In the genomic region with DNA sequence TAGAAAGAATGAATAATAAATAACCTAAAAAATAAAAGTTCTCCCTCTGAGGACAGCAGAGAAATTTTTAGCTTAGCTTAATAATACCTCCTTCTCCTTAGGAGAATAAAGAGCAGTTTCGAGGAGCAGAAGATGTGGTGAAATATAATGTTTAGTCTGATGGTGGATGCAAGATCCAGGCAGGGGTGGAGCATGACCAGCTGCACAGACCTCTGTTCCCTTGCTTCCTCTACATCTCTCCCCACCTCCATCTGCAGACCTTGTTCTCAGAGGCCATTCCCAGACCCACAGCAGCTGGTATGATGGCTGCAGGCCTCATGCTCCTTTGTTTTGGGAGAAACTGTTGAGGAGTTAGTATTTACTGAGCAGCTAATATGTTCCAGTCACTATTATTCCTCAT, we compare ENCODE assay signal across 2 cellular contexts.
TF ChIP-seq lines count a peak whose summit lies in the region.

No MANE protein-coding gene starts in this region.

TF ChIP-seq in SK-N-SH, 30 proteins besides CTCF, POLR2A, EP300 and RAD21 (continued from another document):
- TF ChIP-seq, protein P1, sequence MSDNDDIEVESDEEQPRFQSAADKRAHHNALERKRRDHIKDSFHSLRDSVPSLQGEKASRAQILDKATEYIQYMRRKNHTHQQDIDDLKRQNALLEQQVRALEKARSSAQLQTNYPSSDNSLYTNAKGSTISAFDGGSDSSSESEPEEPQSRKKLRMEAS (IDR thresholded peaks at IDR 0.05; ENCODE audit: low read depth) = no peak
- TF ChIP-seq FOXM1 (IDR thresholded peaks at IDR 0.05; ENCODE audit: low read depth) (no peak), FOSL2 (IDR thresholded peaks at IDR 0.05; ENCODE audit: borderline replicate concordance, low read depth) (no peak), FOXJ3 (CRISPR knock-in tag; IDR thresholded peaks at IDR 0.05) (no peak), TEAD4 (IDR thresholded peaks at IDR 0.05; ENCODE audit: borderline replicate concordance, insufficient read depth) (no peak), SIN3A (IDR thresholded peaks at IDR 0.05; ENCODE audit: borderline replicate concordance, low read depth, low read length) (no peak), GATA2 (CRISPR knock-in tag; IDR thresholded peaks at IDR 0.05) (no peak), SMC3 (IDR thresholded peaks at IDR 0.05; ENCODE audit: low read depth, low read length) (no peak), NFIC (IDR thresholded peaks at IDR 0.05; ENCODE audit: borderline replicate concordance) (no peak), NRF1 (IDR thresholded peaks at IDR 0.05; ENCODE audit: low read depth, low read length) (no peak), TAF1 (IDR thresholded peaks at IDR 0.05; ENCODE audit: borderline replicate concordance, low read depth, low read length) (no peak)
- TF ChIP-seq, protein P2, sequence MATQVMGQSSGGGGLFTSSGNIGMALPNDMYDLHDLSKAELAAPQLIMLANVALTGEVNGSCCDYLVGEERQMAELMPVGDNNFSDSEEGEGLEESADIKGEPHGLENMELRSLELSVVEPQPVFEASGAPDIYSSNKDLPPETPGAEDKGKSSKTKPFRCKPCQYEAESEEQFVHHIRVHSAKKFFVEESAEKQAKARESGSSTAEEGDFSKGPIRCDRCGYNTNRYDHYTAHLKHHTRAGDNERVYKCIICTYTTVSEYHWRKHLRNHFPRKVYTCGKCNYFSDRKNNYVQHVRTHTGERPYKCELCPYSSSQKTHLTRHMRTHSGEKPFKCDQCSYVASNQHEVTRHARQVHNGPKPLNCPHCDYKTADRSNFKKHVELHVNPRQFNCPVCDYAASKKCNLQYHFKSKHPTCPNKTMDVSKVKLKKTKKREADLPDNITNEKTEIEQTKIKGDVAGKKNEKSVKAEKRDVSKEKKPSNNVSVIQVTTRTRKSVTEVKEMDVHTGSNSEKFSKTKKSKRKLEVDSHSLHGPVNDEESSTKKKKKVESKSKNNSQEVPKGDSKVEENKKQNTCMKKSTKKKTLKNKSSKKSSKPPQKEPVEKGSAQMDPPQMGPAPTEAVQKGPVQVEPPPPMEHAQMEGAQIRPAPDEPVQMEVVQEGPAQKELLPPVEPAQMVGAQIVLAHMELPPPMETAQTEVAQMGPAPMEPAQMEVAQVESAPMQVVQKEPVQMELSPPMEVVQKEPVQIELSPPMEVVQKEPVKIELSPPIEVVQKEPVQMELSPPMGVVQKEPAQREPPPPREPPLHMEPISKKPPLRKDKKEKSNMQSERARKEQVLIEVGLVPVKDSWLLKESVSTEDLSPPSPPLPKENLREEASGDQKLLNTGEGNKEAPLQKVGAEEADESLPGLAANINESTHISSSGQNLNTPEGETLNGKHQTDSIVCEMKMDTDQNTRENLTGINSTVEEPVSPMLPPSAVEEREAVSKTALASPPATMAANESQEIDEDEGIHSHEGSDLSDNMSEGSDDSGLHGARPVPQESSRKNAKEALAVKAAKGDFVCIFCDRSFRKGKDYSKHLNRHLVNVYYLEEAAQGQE (IDR thresholded peaks at IDR 0.05; ENCODE audit: low read depth, low read length) = no peak
- TF ChIP-seq, protein P3, sequence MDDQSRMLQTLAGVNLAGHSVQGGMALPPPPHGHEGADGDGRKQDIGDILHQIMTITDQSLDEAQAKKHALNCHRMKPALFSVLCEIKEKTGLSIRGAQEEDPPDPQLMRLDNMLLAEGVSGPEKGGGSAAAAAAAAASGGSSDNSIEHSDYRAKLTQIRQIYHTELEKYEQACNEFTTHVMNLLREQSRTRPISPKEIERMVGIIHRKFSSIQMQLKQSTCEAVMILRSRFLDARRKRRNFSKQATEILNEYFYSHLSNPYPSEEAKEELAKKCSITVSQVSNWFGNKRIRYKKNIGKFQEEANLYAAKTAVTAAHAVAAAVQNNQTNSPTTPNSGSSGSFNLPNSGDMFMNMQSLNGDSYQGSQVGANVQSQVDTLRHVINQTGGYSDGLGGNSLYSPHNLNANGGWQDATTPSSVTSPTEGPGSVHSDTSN (IDR thresholded peaks at IDR 0.05) = no peak
- TF ChIP-seq, protein P4, sequence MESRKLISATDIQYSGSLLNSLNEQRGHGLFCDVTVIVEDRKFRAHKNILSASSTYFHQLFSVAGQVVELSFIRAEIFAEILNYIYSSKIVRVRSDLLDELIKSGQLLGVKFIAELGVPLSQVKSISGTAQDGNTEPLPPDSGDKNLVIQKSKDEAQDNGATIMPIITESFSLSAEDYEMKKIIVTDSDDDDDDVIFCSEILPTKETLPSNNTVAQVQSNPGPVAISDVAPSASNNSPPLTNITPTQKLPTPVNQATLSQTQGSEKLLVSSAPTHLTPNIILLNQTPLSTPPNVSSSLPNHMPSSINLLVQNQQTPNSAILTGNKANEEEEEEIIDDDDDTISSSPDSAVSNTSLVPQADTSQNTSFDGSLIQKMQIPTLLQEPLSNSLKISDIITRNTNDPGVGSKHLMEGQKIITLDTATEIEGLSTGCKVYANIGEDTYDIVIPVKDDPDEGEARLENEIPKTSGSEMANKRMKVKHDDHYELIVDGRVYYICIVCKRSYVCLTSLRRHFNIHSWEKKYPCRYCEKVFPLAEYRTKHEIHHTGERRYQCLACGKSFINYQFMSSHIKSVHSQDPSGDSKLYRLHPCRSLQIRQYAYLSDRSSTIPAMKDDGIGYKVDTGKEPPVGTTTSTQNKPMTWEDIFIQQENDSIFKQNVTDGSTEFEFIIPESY (IDR thresholded peaks at IDR 0.05; ENCODE audit: borderline replicate concordance, low read depth) = no peak
TF ChIP-seq in SK-N-SH: peak in this region for 0.

TF ChIP-seq in SK-N-SH treated with all-trans-retinoic acid at 6 μM for 48 hours, 23 proteins besides CTCF, POLR2A, EP300 and RAD21:
- TF ChIP-seq, protein P5, sequence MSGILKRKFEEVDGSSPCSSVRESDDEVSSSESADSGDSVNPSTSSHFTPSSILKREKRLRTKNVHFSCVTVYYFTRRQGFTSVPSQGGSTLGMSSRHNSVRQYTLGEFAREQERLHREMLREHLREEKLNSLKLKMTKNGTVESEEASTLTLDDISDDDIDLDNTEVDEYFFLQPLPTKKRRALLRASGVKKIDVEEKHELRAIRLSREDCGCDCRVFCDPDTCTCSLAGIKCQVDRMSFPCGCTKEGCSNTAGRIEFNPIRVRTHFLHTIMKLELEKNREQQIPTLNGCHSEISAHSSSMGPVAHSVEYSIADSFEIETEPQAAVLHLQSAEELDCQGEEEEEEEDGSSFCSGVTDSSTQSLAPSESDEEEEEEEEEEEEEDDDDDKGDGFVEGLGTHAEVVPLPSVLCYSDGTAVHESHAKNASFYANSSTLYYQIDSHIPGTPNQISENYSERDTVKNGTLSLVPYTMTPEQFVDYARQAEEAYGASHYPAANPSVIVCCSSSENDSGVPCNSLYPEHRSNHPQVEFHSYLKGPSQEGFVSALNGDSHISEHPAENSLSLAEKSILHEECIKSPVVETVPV (CRISPR knock-in tag; IDR thresholded peaks at IDR 0.05) = no peak
- TF ChIP-seq ZFP3 (CRISPR knock-in tag; IDR thresholded peaks at IDR 0.05) (no peak), CSDC2 (CRISPR knock-in tag; IDR thresholded peaks at IDR 0.05) (no peak), ISL1 (CRISPR knock-in tag; IDR thresholded peaks at IDR 0.05) (no peak), ARNTL (CRISPR knock-in tag; IDR thresholded peaks at IDR 0.05; ENCODE audit: borderline replicate concordance, low read depth) (no peak), TCF4 (CRISPR knock-in tag; IDR thresholded peaks at IDR 0.05; ENCODE audit: borderline replicate concordance) (no peak), ESRRG (CRISPR knock-in tag; IDR thresholded peaks at IDR 0.05) (no peak), GLIS3 (CRISPR knock-in tag; IDR thresholded peaks at IDR 0.05) (no peak), TOX (CRISPR knock-in tag; IDR thresholded peaks at IDR 0.05; ENCODE audit: borderline replicate concordance) (no peak), PPARA (CRISPR knock-in tag; IDR thresholded peaks at IDR 0.05; ENCODE audit: borderline replicate concordance) (no peak), BACH2 (CRISPR knock-in tag; IDR thresholded peaks at IDR 0.05; ENCODE audit: borderline replicate concordance) (no peak), SNAI2 (CRISPR knock-in tag; IDR thresholded peaks at IDR 0.05) (no peak), ZNF565 (CRISPR knock-in tag; conservative IDR thresholded peaks at IDR 0.05; ENCODE audit: low read depth) (no peak)
- TF ChIP-seq, protein P6, sequence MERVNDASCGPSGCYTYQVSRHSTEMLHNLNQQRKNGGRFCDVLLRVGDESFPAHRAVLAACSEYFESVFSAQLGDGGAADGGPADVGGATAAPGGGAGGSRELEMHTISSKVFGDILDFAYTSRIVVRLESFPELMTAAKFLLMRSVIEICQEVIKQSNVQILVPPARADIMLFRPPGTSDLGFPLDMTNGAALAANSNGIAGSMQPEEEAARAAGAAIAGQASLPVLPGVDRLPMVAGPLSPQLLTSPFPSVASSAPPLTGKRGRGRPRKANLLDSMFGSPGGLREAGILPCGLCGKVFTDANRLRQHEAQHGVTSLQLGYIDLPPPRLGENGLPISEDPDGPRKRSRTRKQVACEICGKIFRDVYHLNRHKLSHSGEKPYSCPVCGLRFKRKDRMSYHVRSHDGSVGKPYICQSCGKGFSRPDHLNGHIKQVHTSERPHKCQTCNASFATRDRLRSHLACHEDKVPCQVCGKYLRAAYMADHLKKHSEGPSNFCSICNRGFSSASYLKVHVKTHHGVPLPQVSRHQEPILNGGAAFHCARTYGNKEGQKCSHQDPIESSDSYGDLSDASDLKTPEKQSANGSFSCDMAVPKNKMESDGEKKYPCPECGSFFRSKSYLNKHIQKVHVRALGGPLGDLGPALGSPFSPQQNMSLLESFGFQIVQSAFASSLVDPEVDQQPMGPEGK (CRISPR knock-in tag; IDR thresholded peaks at IDR 0.05; ENCODE audit: borderline replicate concordance) = no peak
- TF ChIP-seq, protein P7, sequence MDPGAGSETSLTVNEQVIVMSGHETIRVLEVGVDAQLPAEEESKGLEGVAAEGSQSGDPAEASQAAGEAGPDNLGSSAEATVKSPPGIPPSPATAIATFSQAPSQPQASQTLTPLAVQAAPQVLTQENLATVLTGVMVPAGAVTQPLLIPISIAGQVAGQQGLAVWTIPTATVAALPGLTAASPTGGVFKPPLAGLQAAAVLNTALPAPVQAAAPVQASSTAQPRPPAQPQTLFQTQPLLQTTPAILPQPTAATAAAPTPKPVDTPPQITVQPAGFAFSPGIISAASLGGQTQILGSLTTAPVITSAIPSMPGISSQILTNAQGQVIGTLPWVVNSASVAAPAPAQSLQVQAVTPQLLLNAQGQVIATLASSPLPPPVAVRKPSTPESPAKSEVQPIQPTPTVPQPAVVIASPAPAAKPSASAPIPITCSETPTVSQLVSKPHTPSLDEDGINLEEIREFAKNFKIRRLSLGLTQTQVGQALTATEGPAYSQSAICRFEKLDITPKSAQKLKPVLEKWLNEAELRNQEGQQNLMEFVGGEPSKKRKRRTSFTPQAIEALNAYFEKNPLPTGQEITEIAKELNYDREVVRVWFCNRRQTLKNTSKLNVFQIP (CRISPR knock-in tag; IDR thresholded peaks at IDR 0.05; ENCODE audit: borderline replicate concordance, low read depth) = no peak
